In the genomic region with DNA sequence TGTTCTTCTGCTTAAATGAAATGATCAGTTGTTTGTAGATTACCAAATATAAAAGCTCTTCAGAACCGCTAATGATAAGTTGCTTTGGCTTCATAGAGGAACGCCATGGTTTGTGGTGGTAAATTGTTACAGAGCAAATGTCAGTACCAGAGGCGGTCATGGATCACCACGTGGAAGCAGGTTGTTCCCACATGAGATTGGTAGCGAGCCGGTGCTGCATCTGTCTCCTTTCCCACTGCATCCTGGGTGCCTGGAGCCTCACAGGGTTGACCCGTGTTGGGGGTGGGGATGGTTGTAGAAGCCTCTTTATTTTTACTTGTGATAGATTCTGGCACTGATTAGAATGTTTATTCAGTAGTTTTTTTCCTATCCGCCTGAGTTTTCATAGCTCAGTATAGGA, we compare ENCODE assay signal across 12 cellular contexts. TPM values are rescaled to one million over a fixed set of nuclear protein-coding genes. Genes with fewer than 3 reads are reported as not detected.
DNase-seq lines count a peak whose midpoint lies in the region; ATAC-seq and TF ChIP-seq lines count a peak whose summit lies in the region.
"Had no signal": no experiment of that assay in that cellular context is flagged by ENCODE, and none has a peak within 500 bp of the region (broad histone marks: within the 10 kb centered on the region; RNA-seq: fewer than 3 reads in every experiment).

No MANE protein-coding gene starts in this region.

- H3K9me3 ChIP-seq in T-helper 17 cell (ENCODE audit: control insufficient read depth, low read length, poor library complexity, severe bottlenecking) = no peaks in the 10 kb centered on the region
- no peaks in the 10 kb centered on the region for H3K9me3 ChIP-seq in spleen
- no peaks in the 10 kb centered on the region for H3K9me3 ChIP-seq in ovary
- H3K9me3 ChIP-seq: mucosa of descending colon, SJSA1 had no signal

- intact Hi-C loops in spleen (cut with DNase I; ENCODE audit: low total_unique reads) (no loop called here), ovary (cut with DNase I) (no loop called here)

- H3K79me2 ChIP-seq in GM23338 (replicated peaks; ENCODE audit: insufficient read depth) = peaks cover 61% of the 10 kb centered on the region

- TF ChIP-seq POLR2A in spleen (IDR thresholded peaks at IDR 0.05) = no peak
- no peak for TF ChIP-seq POLR2A in ovary (IDR thresholded peaks at IDR 0.05)

- 0 out of 2 replicates have a peak, but pooled peaks cover 12% of the 10 kb centered on the region for H4K20me1 ChIP-seq in GM23338 (replicated peaks; ENCODE audit: insufficient read depth)

- H3K27me3 Mint-ChIP-seq in GM23338 (ENCODE audit: insufficient read depth, low read depth, poor library complexity) (peaks cover 3% of the 10 kb centered on the region), T-helper 17 cell (no peaks in the 10 kb centered on the region), glutamatergic neuron (ENCODE audit: unreplicated experiment) (no peaks in the 10 kb centered on the region)

- no peak overlapping the region for H3K4me2 ChIP-seq in GM23338

- DNase-seq in GM23338 (ENCODE audit: low spot score) = no peak
- peak in 2 of 3 donors; percentile 12 to 27 for DNase-seq in T-helper 17 cell
- peak; percentile 24 for DNase-seq in glutamatergic neuron
- DNase-seq in spleen = no peak
- DNase-seq in ovary = no peak
- DNase-seq in stimulated activated CD4-positive, alpha-beta T cell treated with anti-CD3 and anti-CD28 coated beads, Interleukin-12 subunit alpha, Interleukin-12 subunit beta, amount 100 ng/mL, for 4 hours = no peak
- DNase-seq in HPDE6-E6E7 (ENCODE audit: extremely low spot score) = no peak
- DNase-seq: DND-41, H7, mucosa of descending colon, NCI-H345 had no signal

- 60 to 67% (median 63%) methylated on average over 8 of the region's 8 CpGs for WGBS in spleen, 5 donors
- 49 to 50% (median 49%) methylated on average over 8 of the region's 8 CpGs for WGBS in ovary, 3 donors

- H3K4me1 Mint-ChIP-seq in GM23338 (peaks cover 36% of the 10 kb centered on the region), T-helper 17 cell (peaks cover 62% of the 10 kb centered on the region), glutamatergic neuron (ENCODE audit: low read depth, unreplicated experiment) (peaks cover 24% of the 10 kb centered on the region)

- peak overlapping the region; percentile 26; the same call in 1 of the 2 replicates for H3K27ac ChIP-seq in GM23338 (ENCODE audit: low read depth)
- H3K27ac ChIP-seq in spleen = peak overlapping the region; percentile 67 to 90 (median 87)
- no peak overlapping the region for H3K27ac ChIP-seq in ovary

- TF ChIP-seq CTCF in GM23338 (conservative IDR thresholded peaks at IDR 0.05; ENCODE audit: low read depth in 2 of 2) (no peak), glutamatergic neuron (IDR thresholded peaks at IDR 0.05; ENCODE audit: partially characterized antibody, unreplicated experiment) (no peak), spleen (IDR thresholded peaks at IDR 0.05 in 8 of 11, conservative IDR thresholded peaks at IDR 0.05 in 3 of 11) (no peak), ovary (IDR thresholded peaks at IDR 0.05) (no peak)

- H3K27ac Mint-ChIP-seq in GM23338 = no peak overlapping the region; the same call in 1 of the 2 replicates
- peak overlapping the region; percentile 99 for H3K27ac Mint-ChIP-seq in T-helper 17 cell
- H3K27ac Mint-ChIP-seq in glutamatergic neuron (ENCODE audit: unreplicated experiment) = no peak overlapping the region

- H3K4me3 ChIP-seq in GM23338 (no peak overlapping the region), spleen (peak overlapping the region in 1 of 8 donors; percentile 59), ovary (no peak overlapping the region)
- H3K4me3 ChIP-seq: mucosa of descending colon, SJSA1 had no signal

- no peak overlapping the region for H2AFZ ChIP-seq in GM23338

- no peak for TF ChIP-seq EP300 in ovary (IDR thresholded peaks at IDR 0.05)

- H3K36me3 Mint-ChIP-seq in GM23338 (ENCODE audit: low read depth) (no peaks in the 10 kb centered on the region; the same call in 2 of the 3 replicates), T-helper 17 cell (ENCODE audit: low read depth) (peaks cover 3% of the 10 kb centered on the region), glutamatergic neuron (ENCODE audit: unreplicated experiment) (no peaks in the 10 kb centered on the region)

- H3K4me1 ChIP-seq in GM23338 (ENCODE audit: insufficient read depth) (peaks cover 28% of the 10 kb centered on the region), spleen (peaks cover 37 to 96% (median 80%) of the 10 kb centered on the region in 6 donors), ovary (ENCODE audit: insufficient read depth) (peaks cover 11% of the 10 kb centered on the region)

- H3K36me3 ChIP-seq in GM23338 (ENCODE audit: insufficient read depth) = no peaks in the 10 kb centered on the region
- no peaks in the 10 kb centered on the region for H3K36me3 ChIP-seq in spleen
- H3K36me3 ChIP-seq in ovary = no peaks in the 10 kb centered on the region

- H3K9me2 ChIP-seq in GM23338 (ENCODE audit: insufficient read depth) = no peaks in the 10 kb centered on the region

- H3K27me3 ChIP-seq in GM23338 (ENCODE audit: insufficient read depth) (no peaks in the 10 kb centered on the region), spleen (replicated peaks in 1 of 7) (no peaks in the 10 kb centered on the region), ovary (no peaks in the 10 kb centered on the region)
- H3K27me3 ChIP-seq: SJSA1 had no signal

- H3K9me3 Mint-ChIP-seq in GM23338 (no peaks in the 10 kb centered on the region), glutamatergic neuron (ENCODE audit: unreplicated experiment) (peaks cover under 1% of the 10 kb centered on the region)

- no peaks in the 10 kb centered on the region; the same call in 1 of the 2 replicates for H3F3A ChIP-seq in GM23338 (replicated peaks; ENCODE audit: low read depth)

- ATAC-seq in GM23338 (no peak), T-helper 17 cell (no peak)

- no peak overlapping the region for H3K4me3 Mint-ChIP-seq in GM23338
- H3K4me3 Mint-ChIP-seq in T-helper 17 cell = peak overlapping the region; percentile 90
- no peak overlapping the region for H3K4me3 Mint-ChIP-seq in glutamatergic neuron (ENCODE audit: unreplicated experiment)

TF ChIP-seq in GM23338, 12 proteins besides CTCF, POLR2A, EP300 and RAD21 (continues in another document):
- TF ChIP-seq POLR2AphosphoS5 (IDR thresholded peaks at IDR 0.05; ENCODE audit: low read depth) = no peak
- TF ChIP-seq CREB1 (CRISPR knock-in tag; IDR thresholded peaks at IDR 0.05; ENCODE audit: low read depth) = no peak
- no peak for TF ChIP-seq ZNF114 (CRISPR knock-in tag; IDR thresholded peaks at IDR 0.05)

RNA-seq across cellular contexts. Expression of a gene that starts 14.7 kb away (rescaled TPM):
- total RNA-seq in GM23338 (2014; rRNA removed; shearing (Covaris generic)) = 16.0 and 19.4 TPM in 2 replicates
- polyA plus RNA-seq in GM23338 (2016; fragmentation: Nextera tagmentation; extraction: Ambion mirVana) = 20.0 and 23.5 TPM in 2 replicates
- total RNA-seq in T-helper 17 cell = 10 to 100 TPM; 34.4 to 43.6 TPM
- total RNA-seq in glutamatergic neuron (ENCODE audit: unreplicated experiment) = 34.4 TPM
- total RNA-seq in spleen = 10 to 100 TPM; 32.5 to 70.6 (median 48.1) TPM
- polyA plus RNA-seq in spleen = 10 to 100 TPM in 1 of 3 donors, 1 to 10 TPM in 2; 6.2 to 15.5 (median 8.5) TPM
- 10 to 100 TPM; 13.6 to 30.0 (median 22.5) TPM for total RNA-seq in ovary
- 10 to 100 TPM; 13.3 to 39.1 TPM for polyA plus RNA-seq in ovary

Comparison
In these comparisons a context has a peak if more than half of its experiments do, and no peak if none do; other contexts are left out.
1. DNase-seq: peak in T-helper 17 cell (2 of 3) and glutamatergic neuron (single experiment); none in GM23338 (single experiment), spleen (single experiment), ovary (0 of 5), stimulated activated CD4-positive, alpha-beta T cell treated with anti-CD3 and anti-CD28 coated beads, Interleukin-12 subunit alpha, Interleukin-12 subunit beta, amount 100 ng/mL, for 4 hours (single experiment) and HPDE6-E6E7 (single experiment).
2. H3K27ac ChIP-seq: peak in GM23338 (single experiment) and spleen (8 of 8); none in ovary (0 of 2).